ENCODE assay signal across 30 cellular contexts in genomic region chr2:227115761-227116160, GRCh38. TPM values are rescaled to one million over a fixed set of nuclear protein-coding genes. Genes with fewer than 3 reads are reported as not detected.
DNase-seq lines count a peak whose midpoint lies in the region; ATAC-seq and TF ChIP-seq lines count a peak whose summit lies in the region.
"Had no signal": no experiment of that assay in that cellular context is flagged by ENCODE, and none has a peak within 500 bp of the region (broad histone marks: within the 10 kb centered on the region; RNA-seq: fewer than 3 reads in every experiment).

No MANE protein-coding gene starts in this region.

- no peaks in the 10 kb centered on the region for H3K9me2 ChIP-seq in Karpas-422 (replicated peaks; ENCODE audit: insufficient read depth, low read length)

- no peak overlapping the region for H3K14ac ChIP-seq in IMR-90 (replicated peaks; ENCODE audit: low read depth, low read length)

- no peak overlapping the region for H3K4me2 ChIP-seq in IMR-90 (ENCODE audit: low read depth, low read length)
- H3K4me2 ChIP-seq in fibroblast of lung (ENCODE audit: extremely low read depth, insufficient read depth, low read length), result no peak overlapping the region
- H3K4me2 ChIP-seq in Karpas-422 (ENCODE audit: low read depth, low read length, poor library complexity, severe bottlenecking), result no peak overlapping the region
- H3K4me2 ChIP-seq: A549, hepatocyte had no signal

- H3K4me3 Mint-ChIP-seq in MCF 10A (ENCODE audit: unreplicated experiment), result no peak overlapping the region
- H3K4me3 Mint-ChIP-seq in activated naive CD4-positive, alpha-beta T cell treated with anti-CD3 and anti-CD28 coated beads for 36 hours, result no peak overlapping the region
- H3K4me3 Mint-ChIP-seq: activated CD4-positive, alpha-beta memory T cell treated with anti-CD3 and anti-CD28 coated beads for 36 hours; activated naive CD8-positive, alpha-beta T cell; activated T-helper 17 cell treated with anti-CD3 and anti-CD28 coated beads, Interleukin-2, amount 50 U/mL, for 72 hours had no signal

- POLR2A ChIA-PET in IMR-90 (lab: Charles Lee; ENCODE audit: unreplicated experiment), result no interaction called here
- POLR2A ChIA-PET in MCF 10A (lab: Yijun Ruan, JAX), result no interaction called here

- TF ChIP-seq CTCF in IMR-90 (conservative IDR thresholded peaks at IDR 0.05; ENCODE audit: low read depth, low read length), result no peak
- no peak for TF ChIP-seq CTCF in fibroblast of lung (conservative IDR thresholded peaks at IDR 0.05 in 1 of 2, IDR thresholded peaks at IDR 0.05 in 1 of 2; ENCODE audit: low read depth in 1 of 2, low read length in 2 of 2)
- no peak for TF ChIP-seq CTCF in MCF 10A (IDR thresholded peaks at IDR 0.05; ENCODE audit: unreplicated experiment)

- H3K36me3 ChIP-seq in IMR-90 (ENCODE audit: control insufficient read depth, insufficient read depth, low read length) (no peaks in the 10 kb centered on the region), fibroblast of lung (ENCODE audit: control insufficient read depth, insufficient read depth, low read length) (no peaks in the 10 kb centered on the region), Karpas-422 (ENCODE audit: insufficient read depth, low read length) (no peaks in the 10 kb centered on the region)
- H3K36me3 ChIP-seq: SJSA1, upper lobe of right lung had no signal

- no peaks in the 10 kb centered on the region; the same call in 1 of the 2 replicates for H3K27me3 ChIP-seq in IMR-90 (ENCODE audit: control insufficient read depth, insufficient read depth, low read length)
- no peaks in the 10 kb centered on the region for H3K27me3 ChIP-seq in fibroblast of lung (ENCODE audit: control insufficient read depth, insufficient read depth, low read length)
- H3K27me3 ChIP-seq in Karpas-422 (ENCODE audit: low read length), result no peaks in the 10 kb centered on the region
- H3K27me3 ChIP-seq: ascending aorta, foreskin keratinocyte, hepatocyte, upper lobe of right lung had no signal

- intact Hi-C loops in IMR-90 (cut with micrococcal nuclease), result no loop called here
- intact Hi-C loops in MCF 10A (cut with micrococcal nuclease), result no loop called here
- intact Hi-C loops in activated naive CD4-positive, alpha-beta T cell treated with anti-CD3 and anti-CD28 coated beads for 36 hours (cut with micrococcal nuclease), result no loop called here

- H3K4me1 Mint-ChIP-seq in MCF 10A (ENCODE audit: insufficient read depth, unreplicated experiment), result no peaks in the 10 kb centered on the region
- H3K4me1 Mint-ChIP-seq in activated naive CD4-positive, alpha-beta T cell treated with anti-CD3 and anti-CD28 coated beads for 36 hours (ENCODE audit: low read depth), result no peaks in the 10 kb centered on the region
- H3K4me1 Mint-ChIP-seq: activated T-helper 17 cell treated with anti-CD3 and anti-CD28 coated beads, Interleukin-2, amount 50 U/mL, for 72 hours had no signal

- no peak overlapping the region for H2BK120ac ChIP-seq in IMR-90 (ENCODE audit: low read depth, low read length)

- H2BK20ac ChIP-seq in IMR-90 (ENCODE audit: low read depth, low read length), result no peak overlapping the region

- in situ Hi-C loops in IMR-90 (cut with MboI; ENCODE audit: low sequenced_read_pairs), result no loop called here

- H4K5ac ChIP-seq in IMR-90 (ENCODE audit: low read depth, low read length), result no peak overlapping the region

- H3K36me3 Mint-ChIP-seq in MCF 10A (ENCODE audit: insufficient read depth, unreplicated experiment), result no peaks in the 10 kb centered on the region
- H3K36me3 Mint-ChIP-seq in activated naive CD4-positive, alpha-beta T cell treated with anti-CD3 and anti-CD28 coated beads for 36 hours (ENCODE audit: low read depth), result no peaks in the 10 kb centered on the region
- H3K36me3 Mint-ChIP-seq: activated CD4-positive, alpha-beta memory T cell treated with anti-CD3 and anti-CD28 coated beads for 36 hours; activated naive CD8-positive, alpha-beta T cell had no signal

- peaks cover 12% of the 10 kb centered on the region for H3K27me3 Mint-ChIP-seq in MCF 10A (ENCODE audit: insufficient read depth, unreplicated experiment)
- peaks cover 6% of the 10 kb centered on the region for H3K27me3 Mint-ChIP-seq in activated naive CD4-positive, alpha-beta T cell treated with anti-CD3 and anti-CD28 coated beads for 36 hours (ENCODE audit: low read depth)

- no peak overlapping the region for H2BK15ac ChIP-seq in IMR-90 (ENCODE audit: low read depth, low read length)

- no peak for TF ChIP-seq POLR2A in IMR-90 (IDR thresholded peaks at IDR 0.05; ENCODE audit: low read depth, low read length)

- H3K9me3 Mint-ChIP-seq in MCF 10A (ENCODE audit: unreplicated experiment), result no peaks in the 10 kb centered on the region
- no peaks in the 10 kb centered on the region for H3K9me3 Mint-ChIP-seq in activated naive CD4-positive, alpha-beta T cell treated with anti-CD3 and anti-CD28 coated beads for 36 hours
- H3K9me3 Mint-ChIP-seq: activated CD4-positive, alpha-beta memory T cell treated with anti-CD3 and anti-CD28 coated beads for 36 hours; activated T-helper 17 cell treated with anti-CD3 and anti-CD28 coated beads, Interleukin-2, amount 50 U/mL, for 72 hours had no signal

- dilution Hi-C loops in IMR-90 (cut with HindIII; ENCODE audit: low sequenced_read_pairs, unreplicated experiment), result no loop called here

- H3K9ac ChIP-seq in IMR-90 (ENCODE audit: low read depth, low read length) (no peak overlapping the region), fibroblast of lung (ENCODE audit: insufficient read depth, low read length) (peak overlapping the region; percentile 13), Karpas-422 (ENCODE audit: low read length) (no peak overlapping the region)

- CTCF ChIA-PET in IMR-90 (lab: Yijun Ruan, JAX), result no interaction called here
- CTCF ChIA-PET in MCF 10A (lab: Yijun Ruan, JAX), result interaction anchor here (1.8 kb wide), 1 partner anchor 8 kb away, joined by 7 read pairs; no protein-coding TSS in a partner anchor
- CTCF ChIA-PET in activated naive CD4-positive, alpha-beta T cell treated with anti-CD3 and anti-CD28 coated beads for 36 hours (lab: Charles Lee), result no interaction called here

- H3K79me1 ChIP-seq in IMR-90 (ENCODE audit: low read depth in 1 of 2, low read length in 2 of 2), result no peaks in the 10 kb centered on the region

- H3K4me3 ChIP-seq in IMR-90 (ENCODE audit: insufficient read depth, low read depth, low read length) (no peak overlapping the region), fibroblast of lung (replicated peaks in 1 of 4; ENCODE audit: control extremely low read depth in 1 of 4, insufficient read depth in 1 of 4, low read depth in 3 of 4, low read length in 4 of 4) (no peak overlapping the region), Karpas-422 (ENCODE audit: low read length) (no peak overlapping the region)
- H3K4me3 ChIP-seq: A549, ascending aorta, hepatocyte, SJSA1, upper lobe of right lung had no signal

- no peak overlapping the region for H3K27ac ChIP-seq in IMR-90 (ENCODE audit: insufficient read depth, low read length)
- H3K27ac ChIP-seq in fibroblast of lung (ENCODE audit: insufficient read depth, low read length), result no peak overlapping the region
- no peak overlapping the region for H3K27ac ChIP-seq in Karpas-422 (ENCODE audit: low read length)
- H3K27ac ChIP-seq: A549, ascending aorta, C4-2B, foreskin keratinocyte, hepatocyte, SJSA1, upper lobe of right lung had no signal

- no peak overlapping the region for H3K56ac ChIP-seq in IMR-90 (ENCODE audit: extremely low read depth, insufficient read depth, low read length)

- H3K9me3 ChIP-seq in IMR-90 (ENCODE audit: control insufficient read depth, insufficient read depth, low read length), result no peaks in the 10 kb centered on the region
- H3K9me3 ChIP-seq in fibroblast of lung (ENCODE audit: control insufficient read depth, insufficient read depth, low read depth, low read length), result no peaks in the 10 kb centered on the region
- H3K9me3 ChIP-seq in Karpas-422 (ENCODE audit: low read length), result no peaks in the 10 kb centered on the region
- H3K9me3 ChIP-seq: A549, ascending aorta, SJSA1, upper lobe of right lung had no signal

- no peaks in the 10 kb centered on the region for H4K20me1 ChIP-seq in IMR-90 (ENCODE audit: insufficient read depth, low read length)
- H4K20me1 ChIP-seq in fibroblast of lung (ENCODE audit: control insufficient read depth, extremely low read depth, insufficient read depth, low read length), result no peaks in the 10 kb centered on the region
- no peaks in the 10 kb centered on the region for H4K20me1 ChIP-seq in Karpas-422 (ENCODE audit: insufficient read depth, low read depth, low read length)

- TF ChIP-seq RAD21 in IMR-90 (IDR thresholded peaks at IDR 0.05; ENCODE audit: low read length), result no peak

- H2AK9ac ChIP-seq in IMR-90 (replicated peaks; ENCODE audit: low read depth, low read length, poor library complexity), result no peak overlapping the region

- no peak overlapping the region for H2AK5ac ChIP-seq in IMR-90 (ENCODE audit: low read depth, low read length)

- no peak overlapping the region for H3K23ac ChIP-seq in IMR-90 (ENCODE audit: low read depth, low read length)

- peak; percentile 15 for DNase-seq in NCI-H748 (lab: John Stamatoyannopoulos, UW; ENCODE audit: unreplicated experiment)
- DNase-seq in NCI-H748 treated with DMSO at 0.1 percent for 48 hours (lab: John Stamatoyannopoulos, UW), result no peak
- peak; percentile 42 for DNase-seq in IMR-90
- peak in 1 of 2 donors; percentile 85 for DNase-seq in fibroblast of lung (ENCODE audit: low read depth in 2 of 2)
- no peak for DNase-seq in Karpas-422
- no peak for DNase-seq in MCF 10A (ENCODE audit: unreplicated experiment)
- no peak for DNase-seq in activated naive CD4-positive, alpha-beta T cell treated with anti-CD3 and anti-CD28 coated beads for 36 hours
- DNase-seq: activated CD4-positive, alpha-beta memory T cell treated with anti-CD3 and anti-CD28 coated beads for 36 hours; activated CD8-positive, alpha-beta memory T cell treated with anti-CD3 and anti-CD28 coated beads, Interleukin-2, amount 50 U/mL, for 48 hours; Calu3; caudate nucleus; foreskin keratinocyte; KG1; mesenchymal stem cell; small intestine; stimulated activated CD4-positive, alpha-beta T cell treated with anti-CD3 and anti-CD28 coated beads, Interleukin-2, amount 100 ng/mL, for 24 hours; substantia nigra; upper lobe of right lung had no signal

- H3K9me1 ChIP-seq in IMR-90 (ENCODE audit: insufficient read depth, low read length), result no peaks in the 10 kb centered on the region

- no peak overlapping the region for H4K8ac ChIP-seq in IMR-90 (ENCODE audit: low read depth in 2 of 2, low read length in 2 of 2)

- BruUV-seq in IMR-90 (replicated peaks; lab: Mats Ljungman, UMichigan) (no TSS peak), MCF 10A (replicated peaks; lab: Mats Ljungman, UMichigan) (no TSS peak)

- no peak overlapping the region for H2BK5ac ChIP-seq in IMR-90 (ENCODE audit: low read depth, low read length, poor library complexity, severe bottlenecking)

- H3K79me2 ChIP-seq in fibroblast of lung (ENCODE audit: control insufficient read depth, insufficient read depth, low read length), result no peaks in the 10 kb centered on the region
- H3K79me2 ChIP-seq in Karpas-422 (ENCODE audit: low read length), result no peaks in the 10 kb centered on the region
- H3K79me2 ChIP-seq: hepatocyte had no signal

- H2AFZ ChIP-seq in IMR-90 (replicated peaks; ENCODE audit: low read length, poor library complexity) (no peak overlapping the region), fibroblast of lung (ENCODE audit: low read length) (no peak overlapping the region), Karpas-422 (ENCODE audit: low read length) (no peak overlapping the region)
- H2AFZ ChIP-seq: hepatocyte had no signal

- H3K4me1 ChIP-seq in IMR-90 (ENCODE audit: control insufficient read depth, insufficient read depth, low read length), result no peaks in the 10 kb centered on the region
- no peaks in the 10 kb centered on the region for H3K4me1 ChIP-seq in fibroblast of lung (ENCODE audit: control insufficient read depth, extremely low read depth, insufficient read depth, low read length)
- no peaks in the 10 kb centered on the region for H3K4me1 ChIP-seq in Karpas-422 (ENCODE audit: low read length)
- H3K4me1 ChIP-seq: A549, ascending aorta, foreskin keratinocyte, SJSA1, upper lobe of right lung had no signal

- no peak overlapping the region for H3K18ac ChIP-seq in IMR-90 (ENCODE audit: low read depth, low read length)

- no peak overlapping the region for H4K91ac ChIP-seq in IMR-90 (ENCODE audit: insufficient read depth, low read depth, low read length)

- no peak overlapping the region for H3K27ac Mint-ChIP-seq in MCF 10A (ENCODE audit: low read depth, unreplicated experiment)
- H3K27ac Mint-ChIP-seq in activated naive CD4-positive, alpha-beta T cell treated with anti-CD3 and anti-CD28 coated beads for 36 hours, result no peak overlapping the region
- H3K27ac Mint-ChIP-seq: activated CD4-positive, alpha-beta memory T cell treated with anti-CD3 and anti-CD28 coated beads for 36 hours; activated naive CD8-positive, alpha-beta T cell; activated T-helper 17 cell treated with anti-CD3 and anti-CD28 coated beads, Interleukin-2, amount 50 U/mL, for 72 hours had no signal

- H3K4ac ChIP-seq in IMR-90 (ENCODE audit: low read depth, low read length), result no peak overlapping the region

- ATAC-seq in IMR-90 (ENCODE audit: low read depth) (peak; percentile 46), GM19455 (IDR thresholded peaks at IDR 0.05; ENCODE audit: unreplicated experiment) (no peak)
- ATAC-seq: A549; activated CD4-positive, CD25-positive, alpha-beta regulatory T cell treated with anti-CD3 and anti-CD28 coated beads, Interleukin-2, amount 50 U/mL, for 24 hours; activated T-helper 17 cell treated with anti-CD3 and anti-CD28 coated beads, Interleukin-2, amount 50 U/mL, for 72 hours; foreskin keratinocyte; Panc1; upper lobe of right lung had no signal

- WGBS in IMR-90 (ENCODE audit: extremely low coverage in 2 of 2, insufficient read length in 1 of 2), 2 experiments, result 0% methylated on average over 3 of the region's 5 CpGs; no CpG with 5 or more reads in 1 of the 2 experiments

RNA-seq across cellular contexts. Expression of gene COL4A4, which starts 48.2 kb away (rescaled TPM):
- total RNA-seq in IMR-90 (2012; rRNA removed) (0.28 TPM in 1 of 2 replicates, not detected in the other), fibroblast of lung (0.17 and 0.51 TPM in 2 replicates), MCF 10A (2022) (0.25 and 0.30 TPM in 2 replicates)
- polyA plus RNA-seq in IMR-90 (2012; rRNA removed) (0.02 TPM in 1 of 2 replicates, not detected in the other), fibroblast of lung (0.07 and 0.76 TPM in 2 replicates)
- polyA plus RNA-seq in IMR-90 (2012; cell fraction: cytosol; rRNA removed), result under 0.01 TPM in 1 of 2 replicates, not detected in the other
- polyA plus RNA-seq in IMR-90 (2012; cell fraction: nucleus; rRNA removed; ENCODE audit: low replicate concordance), result 0.01 and 0.02 TPM in 2 replicates
- polyA plus RNA-seq in fibroblast of lung (2012), result 0.06 and 0.57 TPM in 2 replicates
- 0.11 and 0.71 TPM in 2 replicates for polyA minus RNA-seq in fibroblast of lung (ENCODE audit: low replicate concordance)
- total RNA-seq in Karpas-422 (2014; rRNA removed; shearing (Covaris generic); ENCODE audit: low replicate concordance), result 0.41 and 0.72 TPM in 2 replicates
- not detected for total RNA-seq in activated naive CD4-positive, alpha-beta T cell treated with anti-CD3 and anti-CD28 coated beads for 36 hours
- total RNA-seq: activated CD4-positive, alpha-beta memory T cell treated with anti-CD3 and anti-CD28 coated beads for 36 hours; dermis microvascular lymphatic vessel endothelial cell; SJSA1; T-helper 1 cell treated with Interleukin-12 subunit alpha and Interleukin-12 subunit beta and Interleukin-4 antibody, amounts not matched to agents 30 ng/mL and 1 ng/mL, for 36 hours had no signal

RNA-seq across cellular contexts. Expression of gene COL4A3, which starts 48.7 kb away (rescaled TPM):
- total RNA-seq in IMR-90 (2012; rRNA removed) (not detected in 2 replicates), fibroblast of lung (0.26 and 0.33 TPM in 2 replicates), MCF 10A (2022) (0.12 and 0.49 TPM in 2 replicates)
- polyA plus RNA-seq in IMR-90 (2012; rRNA removed) (not detected in 2 replicates), fibroblast of lung (0.05 and 0.12 TPM in 2 replicates)
- polyA plus RNA-seq in IMR-90 (2012; cell fraction: cytosol; rRNA removed), result not detected in 2 replicates
- not detected in 2 replicates for polyA plus RNA-seq in IMR-90 (2012; cell fraction: nucleus; rRNA removed; ENCODE audit: low replicate concordance)
- 0.16 TPM in 1 of 2 replicates, not detected in the other for polyA plus RNA-seq in fibroblast of lung (2012)
- not detected in 2 replicates for polyA minus RNA-seq in fibroblast of lung (ENCODE audit: low replicate concordance)
- 0.04 and 0.60 TPM in 2 replicates for total RNA-seq in Karpas-422 (2014; rRNA removed; shearing (Covaris generic); ENCODE audit: low replicate concordance)
- total RNA-seq in activated naive CD4-positive, alpha-beta T cell treated with anti-CD3 and anti-CD28 coated beads for 36 hours, result not detected
- total RNA-seq: activated CD4-positive, alpha-beta memory T cell treated with anti-CD3 and anti-CD28 coated beads for 36 hours; dermis microvascular lymphatic vessel endothelial cell; SJSA1; T-helper 1 cell treated with Interleukin-12 subunit alpha and Interleukin-12 subunit beta and Interleukin-4 antibody, amounts not matched to agents 30 ng/mL and 1 ng/mL, for 36 hours had no signal
- polyA plus RNA-seq: hepatocyte had no signal

Comparison
In these comparisons a context has a peak if more than half of its experiments do, and no peak if none do; other contexts are left out.
1. DNase-seq: peak in NCI-H748 (single experiment) and IMR-90 (single experiment); none in NCI-H748 treated with DMSO at 0.1 percent for 48 hours (single experiment), Karpas-422 (single experiment), MCF 10A (single experiment) and activated naive CD4-positive, alpha-beta T cell treated with anti-CD3 and anti-CD28 coated beads for 36 hours (single experiment).